1 cellular context compared by ENCODE assay signal in the genomic region with DNA sequence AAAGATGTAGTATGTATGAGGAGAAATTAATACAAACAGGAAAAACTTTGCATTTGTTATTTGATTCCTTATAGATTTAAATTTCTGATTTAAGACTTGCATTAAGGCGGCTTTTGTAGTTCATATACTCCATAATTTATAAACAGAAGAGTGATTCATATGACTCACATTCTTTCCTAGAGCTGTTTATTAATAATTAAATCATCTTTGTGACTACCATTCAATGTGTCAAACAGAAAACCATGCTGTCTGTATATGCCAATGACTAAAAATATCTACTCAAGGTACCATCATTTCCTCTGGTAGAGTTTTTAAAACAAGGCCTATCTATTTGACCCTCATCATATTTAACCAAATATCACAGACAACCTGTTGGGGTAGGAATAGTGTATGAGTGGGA.
TF ChIP-seq lines count a peak whose summit lies in the region.

No MANE protein-coding gene starts in this region.

TF ChIP-seq in IMR-90, 13 proteins besides CTCF, POLR2A, EP300 and RAD21:
- TF ChIP-seq BHLHE40 (IDR thresholded peaks at IDR 0.05; ENCODE audit: low read depth, low read length) (no peak), RCOR1 (IDR thresholded peaks at IDR 0.05; ENCODE audit: insufficient replicate concordance, low read length) (no peak), CHD1 (IDR thresholded peaks at IDR 0.05; ENCODE audit: low read depth, low read length) (no peak), MXI1 (IDR thresholded peaks at IDR 0.05; ENCODE audit: borderline replicate concordance, low read depth, low read length) (no peak), MAFK (IDR thresholded peaks at IDR 0.05; ENCODE audit: low read depth, low read length) (no peak), NFE2L2 (IDR thresholded peaks at IDR 0.05; ENCODE audit: low read depth, low read length) (no peak), MAZ (IDR thresholded peaks at IDR 0.05; ENCODE audit: borderline replicate concordance, low read depth, low read length) (no peak), FOS (IDR thresholded peaks at IDR 0.05; ENCODE audit: low read depth, low read length) (no peak), CEBPB (IDR thresholded peaks at IDR 0.05; ENCODE audit: low read depth, low read length) (no peak), SMC3 (IDR thresholded peaks at IDR 0.05; ENCODE audit: low read depth, low read length) (no peak), RFX5 (IDR thresholded peaks at IDR 0.05; ENCODE audit: low read depth, low read length) (no peak)
- TF ChIP-seq, protein P1, sequence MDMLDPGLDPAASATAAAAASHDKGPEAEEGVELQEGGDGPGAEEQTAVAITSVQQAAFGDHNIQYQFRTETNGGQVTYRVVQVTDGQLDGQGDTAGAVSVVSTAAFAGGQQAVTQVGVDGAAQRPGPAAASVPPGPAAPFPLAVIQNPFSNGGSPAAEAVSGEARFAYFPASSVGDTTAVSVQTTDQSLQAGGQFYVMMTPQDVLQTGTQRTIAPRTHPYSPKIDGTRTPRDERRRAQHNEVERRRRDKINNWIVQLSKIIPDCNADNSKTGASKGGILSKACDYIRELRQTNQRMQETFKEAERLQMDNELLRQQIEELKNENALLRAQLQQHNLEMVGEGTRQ (IDR thresholded peaks at IDR 0.05; ENCODE audit: low read depth, low read length) = no peak
- TF ChIP-seq, protein P2, sequence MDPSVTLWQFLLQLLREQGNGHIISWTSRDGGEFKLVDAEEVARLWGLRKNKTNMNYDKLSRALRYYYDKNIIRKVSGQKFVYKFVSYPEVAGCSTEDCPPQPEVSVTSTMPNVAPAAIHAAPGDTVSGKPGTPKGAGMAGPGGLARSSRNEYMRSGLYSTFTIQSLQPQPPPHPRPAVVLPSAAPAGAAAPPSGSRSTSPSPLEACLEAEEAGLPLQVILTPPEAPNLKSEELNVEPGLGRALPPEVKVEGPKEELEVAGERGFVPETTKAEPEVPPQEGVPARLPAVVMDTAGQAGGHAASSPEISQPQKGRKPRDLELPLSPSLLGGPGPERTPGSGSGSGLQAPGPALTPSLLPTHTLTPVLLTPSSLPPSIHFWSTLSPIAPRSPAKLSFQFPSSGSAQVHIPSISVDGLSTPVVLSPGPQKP (IDR thresholded peaks at IDR 0.05; ENCODE audit: borderline replicate concordance, low read depth, low read length) = no peak
